ENCODE assay signal across 32 cellular contexts in genomic region chr14:32978691-32979255, GRCh38. TPM values are rescaled to one million over a fixed set of nuclear protein-coding genes. Genes with fewer than 3 reads are reported as not detected.
"Had no signal": no experiment of that assay in that cellular context is flagged by ENCODE, and none has a peak within 500 bp of the region (broad histone marks: within the 10 kb centered on the region; RNA-seq: fewer than 3 reads in every experiment).

No MANE protein-coding gene starts in this region.

- H3K4me1 ChIP-seq: adrenal gland, ascending aorta, breast epithelium, colonic mucosa had no signal

- H3K9me3 ChIP-seq: adrenal gland, ascending aorta, breast epithelium, colonic mucosa had no signal

- ATAC-seq: activated CD4-positive, CD25-positive, alpha-beta regulatory T cell treated with anti-CD3 and anti-CD28 coated beads, Interleukin-2, amount 50 U/mL, for 24 hours; activated CD8-positive, alpha-beta memory T cell treated with anti-CD3 and anti-CD28 coated beads, Interleukin-2, amount 10 ng/mL, durations not matched to agents 7 days and 5 days; activated CD8-positive, alpha-beta T cell treated with anti-CD3 and anti-CD28 coated beads, Interleukin-2, amount 10 ng/mL, durations not matched to agents 7 days and 5 days; activated naive CD8-positive, alpha-beta T cell treated with anti-CD3 and anti-CD28 coated beads, Interleukin-2, amount 50 U/mL, for 24 hours; T-helper 17 cell had no signal

- H3K27ac ChIP-seq: adrenal gland, ascending aorta, breast epithelium, cardiac muscle cell, colonic mucosa, epithelial cell of prostate, WERI-Rb-1 had no signal

- DNase-seq: activated B cell treated with CpG ODN at 0.5 μM for 24 hours; activated CD4-positive, alpha-beta memory T cell treated with anti-CD3 and anti-CD28 coated beads for 36 hours; activated CD4-positive, alpha-beta T cell treated with anti-CD3 and anti-CD28 coated beads, Interleukin-2, amount 10 ng/mL, durations not matched to agents 24 days and 14 days; activated CD8-positive, alpha-beta memory T cell treated with anti-CD3 and anti-CD28 coated beads, Interleukin-2, amount 10 ng/mL, durations not matched to agents 7 days and 5 days; activated CD8-positive, alpha-beta memory T cell treated with anti-CD3 and anti-CD28 coated beads, Interleukin-2, amount 50 U/mL, for 4 hours; activated CD8-positive, alpha-beta T cell treated with anti-CD3 and anti-CD28 coated beads, Interleukin-2, amount 10 ng/mL, durations not matched to agents 7 days and 5 days; activated effector memory CD4-positive, alpha-beta T cell treated with anti-CD3 and anti-CD28 coated beads, Interleukin-2, amount 50 U/mL, for 16 hours; activated naive CD4-positive, alpha-beta T cell treated with anti-CD3 and anti-CD28 coated beads for 36 hours; activated naive CD8-positive, alpha-beta T cell treated with anti-CD3 and anti-CD28 coated beads for 36 hours; activated naive CD8-positive, alpha-beta T cell treated with anti-CD3 and anti-CD28 coated beads, Interleukin-2, amount 50 U/mL, for 24 hours; activated T-cell treated with anti-CD3 and anti-CD28 coated beads, Interleukin-2, amount 50 U/mL, for 1 hour; activated T-cell treated with anti-CD3 and anti-CD28 coated beads, Interleukin-2, amount 50 U/mL, for 48 hours; adrenal gland; amygdala; central memory CD4-positive, alpha-beta T cell; cerebellar nuclear complex; colonic mucosa; effector CD8-positive, alpha-beta T cell; foreskin fibroblast; head of caudate nucleus; T-helper 1 cell; T-helper 17 cell; T1000; WERI-Rb-1 had no signal

- H3K4me3 ChIP-seq: adrenal gland, ascending aorta, breast epithelium, cardiac muscle cell, colonic mucosa had no signal

- H3K36me3 ChIP-seq: adrenal gland, ascending aorta, breast epithelium, cardiac muscle cell, colonic mucosa, WERI-Rb-1 had no signal

- H3K27me3 ChIP-seq: adrenal gland, ascending aorta, breast epithelium, cardiac muscle cell, colonic mucosa had no signal

RNA-seq across cellular contexts. Expression of gene NPAS3, which starts 40.1 kb away (rescaled TPM):
- total RNA-seq: activated B cell treated with CpG ODN at 0.5 μM for 24 hours; activated CD4-positive, alpha-beta memory T cell treated with anti-CD3 and anti-CD28 coated beads for 36 hours; activated CD4-positive, alpha-beta T cell treated with anti-CD3 and anti-CD28 coated beads, Interleukin-2, amount 10 ng/mL, durations not matched to agents 24 days and 14 days; activated CD8-positive, alpha-beta memory T cell treated with anti-CD3 and anti-CD28 coated beads for 36 hours; activated CD8-positive, alpha-beta memory T cell treated with anti-CD3 and anti-CD28 coated beads, Interleukin-2, amount 10 ng/mL, durations not matched to agents 7 days and 5 days; activated CD8-positive, alpha-beta T cell treated with anti-CD3 and anti-CD28 coated beads, Interleukin-2, amount 10 ng/mL, durations not matched to agents 7 days and 5 days; activated naive CD4-positive, alpha-beta T cell treated with anti-CD3 and anti-CD28 coated beads for 36 hours; activated naive CD8-positive, alpha-beta T cell treated with anti-CD3 and anti-CD28 coated beads for 36 hours; activated T-helper 1 cell treated with anti-CD3 and anti-CD28 coated beads, Interleukin-12 subunit alpha, Interleukin-12 subunit beta, Interleukin-2, Interleukin-4 antibody, amounts not matched to agents 30 ng/mL and 10 ng/mL and 1 ng/mL, durations not matched to agents 14 hours and 24 hours and 36 hours; activated T-helper 2 cell treated with anti-CD3 and anti-CD28 coated beads, Interferon-gamma antibody, Interleukin-2, Interleukin-4, amounts not matched to agents 10 μg/mL and 5 μg/mL and 100 μg/mL, durations not matched to agents 14 hours and 24 hours and 36 hours; ascending aorta; T-helper 17 cell had no signal
